15 cellular contexts compared by ENCODE assay signal in genomic region chr2:46813680-46814079, GRCh38.
DNase-seq lines count a peak whose midpoint lies in the region; TF ChIP-seq lines count a peak whose summit lies in the region.
"Had no signal": no experiment of that assay in that cellular context is flagged by ENCODE, and none has a peak within 500 bp of the region (broad histone marks: within the 10 kb centered on the region; RNA-seq: fewer than 3 reads in every experiment).

No MANE protein-coding gene starts in this region.

- H3K4me1 ChIP-seq in Peyer's patch (peaks cover 0 to 26% (median 0%) of the 10 kb centered on the region in 4 donors), duodenal mucosa (ENCODE audit: control insufficient read depth in 1 of 2, insufficient read depth in 2 of 2, low read length in 2 of 2) (peaks cover 13% of the 10 kb centered on the region in 2 donors), suprapubic skin (peaks cover 57% of the 10 kb centered on the region)

- H3K9ac ChIP-seq in duodenal mucosa (ENCODE audit: low read depth in 1 of 2, low read length in 2 of 2) = no peak overlapping the region

- peak overlapping the region; percentile 77 for H3K27ac Mint-ChIP-seq in mesothelial cell of epicardium

- H3K36me3 Mint-ChIP-seq in mesothelial cell of epicardium = peaks cover 11% of the 10 kb centered on the region

- peak overlapping the region in 3 of 4 donors; percentile 60 to 76 (median 74) for H3K27ac ChIP-seq in Peyer's patch
- peak overlapping the region; percentile 58 for H3K27ac ChIP-seq in duodenal mucosa (ENCODE audit: low read depth, low read length)
- H3K27ac ChIP-seq in suprapubic skin = peak overlapping the region; percentile 79

- peaks cover 13% of the 10 kb centered on the region for H3K27me3 Mint-ChIP-seq in mesothelial cell of epicardium (ENCODE audit: low read depth)

- DNase-seq in Peyer's patch (no peak), mesothelial cell of epicardium (ENCODE audit: low spot score in 2 of 2, unreplicated experiment in 2 of 2) (no peak), suprapubic skin (ENCODE audit: low spot score in 2 of 2) (no peak), SHP77 (lab: John Stamatoyannopoulos, UW) (no peak), NCI-H510A treated with DMSO at 0.1 percent for 48 hours (lab: John Stamatoyannopoulos, UW) (no peak), SK-N-DZ (ENCODE audit: low spot score) (no peak)
- no peak for DNase-seq in activated CD4-positive, CD25-positive, alpha-beta regulatory T cell treated with anti-CD3 and anti-CD28 coated beads, Interleukin-2, amount 50 U/mL, for 72 hours
- DNase-seq: activated CD8-positive, alpha-beta memory T cell treated with anti-CD3 and anti-CD28 coated beads for 24 hours; activated gamma-delta T cell; DMS153; naive thymus-derived CD8-positive, alpha-beta T cell; NCI-H2029 treated with DMSO at 0.1 percent for 48 hours; NCI-H69 had no signal

- no peak overlapping the region for H3K4me3 ChIP-seq in Peyer's patch
- no peak overlapping the region for H3K4me3 ChIP-seq in duodenal mucosa (ENCODE audit: low read depth in 1 of 2, low read length in 2 of 2)
- H3K4me3 ChIP-seq in suprapubic skin = no peak overlapping the region
- H3K4me3 ChIP-seq: MG63 had no signal

- WGBS in suprapubic skin = 93% methylated on average over 4 of the region's 4 CpGs

- H3K9me3 Mint-ChIP-seq in mesothelial cell of epicardium = peaks cover 14% of the 10 kb centered on the region

- TF ChIP-seq CTCF in Peyer's patch (IDR thresholded peaks at IDR 0.05) = no peak
- TF ChIP-seq CTCF in mesothelial cell of epicardium (IDR thresholded peaks at IDR 0.05; ENCODE audit: unreplicated experiment) = no peak
- TF ChIP-seq CTCF in suprapubic skin (IDR thresholded peaks at IDR 0.05) = no peak

- no peak for TF ChIP-seq EP300 in suprapubic skin (IDR thresholded peaks at IDR 0.05)

- no peaks in the 10 kb centered on the region for H3K9me3 ChIP-seq in Peyer's patch
- no peaks in the 10 kb centered on the region for H3K9me3 ChIP-seq in duodenal mucosa (ENCODE audit: control insufficient read depth in 1 of 2, low read length in 2 of 2)
- H3K9me3 ChIP-seq in suprapubic skin = no peaks in the 10 kb centered on the region
- H3K9me3 ChIP-seq: MG63 had no signal

- H3K36me3 ChIP-seq in Peyer's patch (no peaks in the 10 kb centered on the region), duodenal mucosa (ENCODE audit: control insufficient read depth in 1 of 2, insufficient read depth in 2 of 2, low read length in 2 of 2) (no peaks in the 10 kb centered on the region), suprapubic skin (no peaks in the 10 kb centered on the region)
- H3K36me3 ChIP-seq: MG63 had no signal

- no peak overlapping the region for H3K4me3 Mint-ChIP-seq in mesothelial cell of epicardium
- H3K4me3 Mint-ChIP-seq: naive thymus-derived CD8-positive, alpha-beta T cell had no signal

- H3K27me3 ChIP-seq in Peyer's patch (no peaks in the 10 kb centered on the region), duodenal mucosa (ENCODE audit: control insufficient read depth in 1 of 2, insufficient read depth in 2 of 2, low read length in 2 of 2) (no peaks in the 10 kb centered on the region), suprapubic skin (no peaks in the 10 kb centered on the region)
- H3K27me3 ChIP-seq: MG63 had no signal

- H3K4me1 Mint-ChIP-seq in mesothelial cell of epicardium = peaks cover 50% of the 10 kb centered on the region
- H3K4me1 Mint-ChIP-seq: naive thymus-derived CD8-positive, alpha-beta T cell had no signal

- TF ChIP-seq POLR2A in Peyer's patch (IDR thresholded peaks at IDR 0.05) (no peak), suprapubic skin (IDR thresholded peaks at IDR 0.05) (no peak)
